ENCODE assay signal across 1 cellular context in the genomic region with DNA sequence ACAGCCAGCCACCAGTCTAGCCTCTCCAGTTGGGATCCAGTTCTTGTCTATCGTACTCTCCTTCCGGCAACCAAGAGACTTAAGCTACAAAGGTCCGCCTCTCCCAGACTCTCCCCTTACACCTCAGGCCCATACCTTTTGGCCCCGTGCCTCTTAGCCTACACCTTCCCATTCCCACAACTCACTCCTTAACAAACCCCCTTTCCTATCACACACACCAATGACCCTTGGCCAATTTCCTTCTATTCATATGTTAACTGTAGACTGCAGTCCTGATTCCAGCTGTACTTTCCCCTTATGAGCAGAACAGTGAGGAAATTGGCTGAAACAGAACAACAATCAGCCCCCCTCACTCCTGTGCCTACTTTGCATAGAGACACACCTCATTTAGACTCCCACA.
TF ChIP-seq lines count a peak whose summit lies in the region.

No MANE protein-coding gene starts in this region.

TF ChIP-seq in K562, 482 proteins besides CTCF, POLR2A, EP300 and RAD21:
- TF ChIP-seq, protein P1, sequence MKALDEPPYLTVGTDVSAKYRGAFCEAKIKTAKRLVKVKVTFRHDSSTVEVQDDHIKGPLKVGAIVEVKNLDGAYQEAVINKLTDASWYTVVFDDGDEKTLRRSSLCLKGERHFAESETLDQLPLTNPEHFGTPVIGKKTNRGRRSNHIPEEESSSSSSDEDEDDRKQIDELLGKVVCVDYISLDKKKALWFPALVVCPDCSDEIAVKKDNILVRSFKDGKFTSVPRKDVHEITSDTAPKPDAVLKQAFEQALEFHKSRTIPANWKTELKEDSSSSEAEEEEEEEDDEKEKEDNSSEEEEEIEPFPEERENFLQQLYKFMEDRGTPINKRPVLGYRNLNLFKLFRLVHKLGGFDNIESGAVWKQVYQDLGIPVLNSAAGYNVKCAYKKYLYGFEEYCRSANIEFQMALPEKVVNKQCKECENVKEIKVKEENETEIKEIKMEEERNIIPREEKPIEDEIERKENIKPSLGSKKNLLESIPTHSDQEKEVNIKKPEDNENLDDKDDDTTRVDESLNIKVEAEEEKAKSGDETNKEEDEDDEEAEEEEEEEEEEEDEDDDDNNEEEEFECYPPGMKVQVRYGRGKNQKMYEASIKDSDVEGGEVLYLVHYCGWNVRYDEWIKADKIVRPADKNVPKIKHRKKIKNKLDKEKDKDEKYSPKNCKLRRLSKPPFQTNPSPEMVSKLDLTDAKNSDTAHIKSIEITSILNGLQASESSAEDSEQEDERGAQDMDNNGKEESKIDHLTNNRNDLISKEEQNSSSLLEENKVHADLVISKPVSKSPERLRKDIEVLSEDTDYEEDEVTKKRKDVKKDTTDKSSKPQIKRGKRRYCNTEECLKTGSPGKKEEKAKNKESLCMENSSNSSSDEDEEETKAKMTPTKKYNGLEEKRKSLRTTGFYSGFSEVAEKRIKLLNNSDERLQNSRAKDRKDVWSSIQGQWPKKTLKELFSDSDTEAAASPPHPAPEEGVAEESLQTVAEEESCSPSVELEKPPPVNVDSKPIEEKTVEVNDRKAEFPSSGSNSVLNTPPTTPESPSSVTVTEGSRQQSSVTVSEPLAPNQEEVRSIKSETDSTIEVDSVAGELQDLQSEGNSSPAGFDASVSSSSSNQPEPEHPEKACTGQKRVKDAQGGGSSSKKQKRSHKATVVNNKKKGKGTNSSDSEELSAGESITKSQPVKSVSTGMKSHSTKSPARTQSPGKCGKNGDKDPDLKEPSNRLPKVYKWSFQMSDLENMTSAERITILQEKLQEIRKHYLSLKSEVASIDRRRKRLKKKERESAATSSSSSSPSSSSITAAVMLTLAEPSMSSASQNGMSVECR (CRISPR knock-in tag; IDR thresholded peaks at IDR 0.05) = no peak
- TF ChIP-seq KHSRP (IDR thresholded peaks at IDR 0.05) = no peak
- TF ChIP-seq, protein P2, sequence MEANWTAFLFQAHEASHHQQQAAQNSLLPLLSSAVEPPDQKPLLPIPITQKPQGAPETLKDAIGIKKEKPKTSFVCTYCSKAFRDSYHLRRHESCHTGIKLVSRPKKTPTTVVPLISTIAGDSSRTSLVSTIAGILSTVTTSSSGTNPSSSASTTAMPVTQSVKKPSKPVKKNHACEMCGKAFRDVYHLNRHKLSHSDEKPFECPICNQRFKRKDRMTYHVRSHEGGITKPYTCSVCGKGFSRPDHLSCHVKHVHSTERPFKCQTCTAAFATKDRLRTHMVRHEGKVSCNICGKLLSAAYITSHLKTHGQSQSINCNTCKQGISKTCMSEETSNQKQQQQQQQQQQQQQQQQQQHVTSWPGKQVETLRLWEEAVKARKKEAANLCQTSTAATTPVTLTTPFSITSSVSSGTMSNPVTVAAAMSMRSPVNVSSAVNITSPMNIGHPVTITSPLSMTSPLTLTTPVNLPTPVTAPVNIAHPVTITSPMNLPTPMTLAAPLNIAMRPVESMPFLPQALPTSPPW (CRISPR knock-in tag; IDR thresholded peaks at IDR 0.05) = no peak
